Comparison of ENCODE assay signal across 8 cellular contexts in the genomic region with DNA sequence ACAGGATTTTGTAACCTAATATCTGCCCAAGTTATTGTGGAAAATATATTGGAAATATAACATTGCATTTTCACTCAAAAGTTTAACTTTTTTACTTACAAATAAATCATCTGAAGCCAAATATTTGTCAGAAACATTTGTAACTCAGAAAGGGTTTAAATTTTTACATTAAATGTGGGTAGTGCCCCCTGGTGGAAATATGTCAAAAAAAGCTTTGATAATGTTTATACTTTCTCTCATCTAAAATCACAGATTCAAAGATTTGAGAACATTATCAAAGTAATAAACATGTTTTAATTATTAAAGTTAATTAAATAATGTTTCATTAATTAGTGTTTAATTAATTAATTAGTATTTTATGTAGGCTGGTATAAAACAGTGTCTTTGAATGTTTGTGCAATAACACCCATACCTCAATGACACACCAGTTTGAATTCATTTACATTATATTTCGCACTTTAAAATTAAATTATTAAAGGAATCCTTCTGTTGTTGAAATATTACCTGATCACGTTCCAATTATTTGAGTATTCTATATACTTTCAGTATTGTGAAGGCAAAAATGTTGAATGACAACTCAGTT.
DNase-seq lines count a peak whose midpoint lies in the region; TF ChIP-seq lines count a peak whose summit lies in the region.
"Had no signal": no experiment of that assay in that cellular context is flagged by ENCODE, and none has a peak within 500 bp of the region (broad histone marks: within the 10 kb centered on the region; RNA-seq: fewer than 3 reads in every experiment).

No MANE protein-coding gene starts in this region.

- no peaks in the 10 kb centered on the region for H3K36me3 ChIP-seq in thyroid gland

- H3K4me3 ChIP-seq in thyroid gland (replicated peaks in 1 of 3): no peak overlapping the region

- TF ChIP-seq CTCF in GM10266 (IDR thresholded peaks at IDR 0.05; ENCODE audit: control insufficient read depth, insufficient read depth, low read depth, missing control alignments) (peak; percentile 31), chondrocyte (IDR thresholded peaks at IDR 0.05) (peak; percentile 87), neural crest cell (conservative IDR thresholded peaks at IDR 0.05) (peak; percentile 81), thyroid gland (IDR thresholded peaks at IDR 0.05) (peak in 3 of 6 experiments; percentile 21 to 41 (median 27))

- H3K27me3 ChIP-seq in thyroid gland: no peaks in the 10 kb centered on the region

- H3K4me1 Mint-ChIP-seq in chondrocyte (ENCODE audit: low read depth): no peaks in the 10 kb centered on the region
- no peaks in the 10 kb centered on the region for H3K4me1 Mint-ChIP-seq in neural crest cell
- H3K4me1 Mint-ChIP-seq: memory B cell had no signal

- H3K36me3 Mint-ChIP-seq in chondrocyte (ENCODE audit: low read depth) (no peaks in the 10 kb centered on the region), neural crest cell (ENCODE audit: low read depth) (no peaks in the 10 kb centered on the region)
- H3K36me3 Mint-ChIP-seq: memory B cell had no signal

- intact Hi-C loops in thyroid gland (cut with DNase I): no loop called here

- H3K4me3 Mint-ChIP-seq in chondrocyte (ENCODE audit: unreplicated experiment): no peak overlapping the region
- no peak overlapping the region for H3K4me3 Mint-ChIP-seq in neural crest cell
- H3K4me3 Mint-ChIP-seq: memory B cell had no signal

- in situ Hi-C loops in G401 (cut with HindIII; ENCODE audit: low sequenced_read_pairs): no loop called here

- no peaks in the 10 kb centered on the region for H3K4me1 ChIP-seq in thyroid gland

- no peak for TF ChIP-seq POLR2A in thyroid gland (IDR thresholded peaks at IDR 0.05)

- no peaks in the 10 kb centered on the region for H3K9me3 ChIP-seq in thyroid gland

- 34 to 42% methylated on average over 2 of the region's 2 CpGs for WGBS in thyroid gland, 2 donors

- H3K9me3 Mint-ChIP-seq in chondrocyte (ENCODE audit: low read depth) (no peaks in the 10 kb centered on the region), neural crest cell (no peaks in the 10 kb centered on the region)

- DNase-seq in GM10266 (ENCODE audit: extremely low spot score): no peak
- DNase-seq in NAMALWA (ENCODE audit: low spot score): peak; percentile 32
- no peak for DNase-seq in chondrocyte (ENCODE audit: low spot score)
- DNase-seq in neural crest cell (ENCODE audit: low read depth, low spot score): no peak
- DNase-seq in G401 (ENCODE audit: low spot score): no peak
- no peak for DNase-seq in thyroid gland
- no peak for DNase-seq in substantia nigra (lab: John Stamatoyannopoulos, UW)

- H3K27ac ChIP-seq in thyroid gland (no peak overlapping the region), substantia nigra (ENCODE audit: low read depth, low read length, poor library complexity, severe bottlenecking) (no peak overlapping the region)

- H3K27ac Mint-ChIP-seq in chondrocyte (ENCODE audit: unreplicated experiment) (no peak overlapping the region), neural crest cell (ENCODE audit: unreplicated experiment) (no peak overlapping the region)
- H3K27ac Mint-ChIP-seq: memory B cell had no signal

- peaks cover 18% of the 10 kb centered on the region for H3K27me3 Mint-ChIP-seq in chondrocyte (ENCODE audit: low read depth)
- no peaks in the 10 kb centered on the region for H3K27me3 Mint-ChIP-seq in neural crest cell (ENCODE audit: low read depth)
- H3K27me3 Mint-ChIP-seq: memory B cell had no signal
